29 cellular contexts compared by ENCODE assay signal in genomic region chr13:28488376-28489005, GRCh38. TPM values are rescaled to one million over a fixed set of nuclear protein-coding genes. Genes with fewer than 3 reads are reported as not detected.
A peak's percentile ranks its signal among the peaks of the same experiment; 100 is the strongest.
DNase-seq lines count a peak whose midpoint lies in the region; ATAC-seq and TF ChIP-seq lines count a peak whose summit lies in the region.
"Had no signal": no experiment of that assay in that cellular context is flagged by ENCODE, and none has a peak within 500 bp of the region (broad histone marks: within the 10 kb centered on the region; RNA-seq: fewer than 3 reads in every experiment).

No MANE protein-coding gene starts in this region.

- H3K36me3 ChIP-seq in adipocyte (ENCODE audit: control insufficient read depth, insufficient read depth, low read length, severe bottlenecking) (no peaks in the 10 kb centered on the region), mucosa of descending colon (ENCODE audit: low read depth) (no peaks in the 10 kb centered on the region), psoas muscle (ENCODE audit: insufficient read depth in 1 of 2, low read depth in 1 of 2) (no peaks in the 10 kb centered on the region)
- H3K36me3 ChIP-seq: MG63, prostate gland, thyroid gland had no signal

- no peak overlapping the region for H3K4me3 Mint-ChIP-seq in stimulated activated memory B cell treated with anti-CD40 and anti-IgM and Interleukin-4, amounts not matched to agents 10 μg/mL and 1 μg/mL and 100 μg/mL, for 72 hours
- H3K4me3 Mint-ChIP-seq: activated CD4-positive, alpha-beta T cell treated with anti-CD3 and anti-CD28 coated beads for 36 hours; activated naive CD4-positive, alpha-beta T cell treated with anti-CD3 and anti-CD28 coated beads, Interleukin-2, amount 10 ng/mL, durations not matched to agents 7 days and 5 days; activated T-cell treated with anti-CD3 and anti-CD28 coated beads, Interleukin-2, amount 50 U/mL, for 4 hours; dendritic cell treated with granulocyte-macrophage colony-stimulating factor and Interleukin-4, amounts not matched to agents 40 ng/mL and 50 ng/mL, for 4 days; IgD-negative memory B cell; immature natural killer cell; stimulated activated naive CD8-positive, alpha-beta T cell treated with anti-CD3 and anti-CD28 coated beads, Interleukin-15, Interleukin-2, amounts not matched to agents 100 ng/mL and 50 ng/mL, for 24 hours had no signal

- H3K27ac ChIP-seq in psoas muscle = no peak overlapping the region
- H3K27ac ChIP-seq: 22Rv1, prostate gland, thyroid gland had no signal

- H3K4me1 Mint-ChIP-seq in stimulated activated memory B cell treated with anti-CD40 and anti-IgM and Interleukin-4, amounts not matched to agents 10 μg/mL and 1 μg/mL and 100 μg/mL, for 72 hours = peaks cover 9% of the 10 kb centered on the region

- DNase-seq in NOMO-1 treated with DMSO at 0.1 percent for 48 hours (lab: John Stamatoyannopoulos, UW; ENCODE audit: unreplicated experiment) = peak; percentile 28
- DNase-seq in NOMO-1 treated with dmso at 0.1 percent for 144 hours (lab: John Stamatoyannopoulos, UW; ENCODE audit: unreplicated experiment) = no peak
- DNase-seq in KG1 (lab: John Stamatoyannopoulos, UW) = peak; percentile 19
- peak; percentile 37 for DNase-seq in adipocyte (ENCODE audit: low read depth)
- no peak for DNase-seq in mucosa of descending colon
- no peak for DNase-seq in effector CD8-positive, alpha-beta T cell (lab: John Stamatoyannopoulos, UW)
- no peak for DNase-seq in psoas muscle
- DNase-seq: activated CD4-positive, alpha-beta T cell treated with anti-CD3 and anti-CD28 coated beads for 36 hours; activated naive CD4-positive, alpha-beta T cell treated with anti-CD3 and anti-CD28 coated beads, Interleukin-2, amount 10 ng/mL, durations not matched to agents 7 days and 5 days; activated T-cell treated with anti-CD3 and anti-CD28 coated beads, Interleukin-2, amount 50 U/mL, for 4 hours; aorta; caudate nucleus; DMS79; GOT3; immature natural killer cell; MG63; NCI-H1694; NCI-H2171 treated with DMSO at 0.1 percent for 48 hours; NCI-H69; SHP77; stimulated activated CD4-positive, alpha-beta T cell treated with anti-CD3 and anti-CD28 coated beads, Interleukin-4, amount 100 ng/mL, for 1 hour; T-helper 1 cell; thyroid gland had no signal

- peaks cover 61% of the 10 kb centered on the region for H3K27me3 ChIP-seq in adipocyte (replicated peaks; ENCODE audit: control insufficient read depth, insufficient read depth, low read length)
- H3K27me3 ChIP-seq in psoas muscle (ENCODE audit: insufficient read depth in 3 of 3, low read length in 2 of 3) = peaks cover 0 to 22% (median 2%) of the 10 kb centered on the region in 3 donors

- H3K4me1 ChIP-seq in adipocyte (ENCODE audit: control insufficient read depth, insufficient read depth, low read length) (no peaks in the 10 kb centered on the region), mucosa of descending colon (ENCODE audit: low read depth) (no peaks in the 10 kb centered on the region), psoas muscle (no peaks in the 10 kb centered on the region)
- H3K4me1 ChIP-seq: prostate gland had no signal

- H3K4me3 ChIP-seq in adipocyte (ENCODE audit: low read length) = no peak overlapping the region
- H3K4me3 ChIP-seq in mucosa of descending colon = no peak overlapping the region
- H3K4me3 ChIP-seq in psoas muscle = no peak overlapping the region
- H3K4me3 ChIP-seq: MG63, prostate gland, thyroid gland had no signal

- TF ChIP-seq CTCF in mucosa of descending colon (IDR thresholded peaks at IDR 0.05) = no peak
- TF ChIP-seq CTCF in psoas muscle (IDR thresholded peaks at IDR 0.05) = no peak

- no peak overlapping the region for H3K27ac Mint-ChIP-seq in stimulated activated memory B cell treated with anti-CD40 and anti-IgM and Interleukin-4, amounts not matched to agents 10 μg/mL and 1 μg/mL and 100 μg/mL, for 72 hours
- H3K27ac Mint-ChIP-seq: activated CD4-positive, alpha-beta T cell treated with anti-CD3 and anti-CD28 coated beads for 36 hours; activated naive CD4-positive, alpha-beta T cell treated with anti-CD3 and anti-CD28 coated beads, Interleukin-2, amount 10 ng/mL, durations not matched to agents 7 days and 5 days; dendritic cell treated with granulocyte-macrophage colony-stimulating factor and Interleukin-4, amounts not matched to agents 40 ng/mL and 50 ng/mL, for 4 days; immature natural killer cell; stimulated activated naive CD8-positive, alpha-beta T cell treated with anti-CD3 and anti-CD28 coated beads, Interleukin-15, Interleukin-2, amounts not matched to agents 100 ng/mL and 50 ng/mL, for 24 hours had no signal

- WGBS in psoas muscle, 3 donors = 69 to 70% (median 70%) methylated on average over 9 of the region's 9 CpGs

- H3K9ac ChIP-seq in adipocyte (ENCODE audit: low read length) = no peak overlapping the region

- no peaks in the 10 kb centered on the region for H3K9me3 Mint-ChIP-seq in stimulated activated memory B cell treated with anti-CD40 and anti-IgM and Interleukin-4, amounts not matched to agents 10 μg/mL and 1 μg/mL and 100 μg/mL, for 72 hours
- H3K9me3 Mint-ChIP-seq: activated naive CD4-positive, alpha-beta T cell treated with anti-CD3 and anti-CD28 coated beads, Interleukin-2, amount 10 ng/mL, durations not matched to agents 7 days and 5 days; activated T-cell treated with anti-CD3 and anti-CD28 coated beads, Interleukin-2, amount 50 U/mL, for 4 hours; dendritic cell treated with granulocyte-macrophage colony-stimulating factor and Interleukin-4, amounts not matched to agents 40 ng/mL and 50 ng/mL, for 4 days; immature natural killer cell; stimulated activated naive CD8-positive, alpha-beta T cell treated with anti-CD3 and anti-CD28 coated beads, Interleukin-15, Interleukin-2, amounts not matched to agents 100 ng/mL and 50 ng/mL, for 24 hours had no signal

- ATAC-seq in stimulated activated memory B cell treated with anti-CD40 and anti-IgM and Interleukin-4, amounts not matched to agents 10 μg/mL and 1 μg/mL and 100 μg/mL, for 72 hours = peak; percentile 47
- ATAC-seq in mucosa of descending colon (no peak), psoas muscle (no peak)
- ATAC-seq: activated CD4-positive, alpha-beta T cell treated with anti-CD3 and anti-CD28 coated beads for 36 hours; activated T-cell treated with anti-CD3 and anti-CD28 coated beads, Interleukin-2, amount 50 U/mL, for 4 hours had no signal

- no peaks in the 10 kb centered on the region for H3K36me3 Mint-ChIP-seq in stimulated activated memory B cell treated with anti-CD40 and anti-IgM and Interleukin-4, amounts not matched to agents 10 μg/mL and 1 μg/mL and 100 μg/mL, for 72 hours
- H3K36me3 Mint-ChIP-seq: activated naive CD4-positive, alpha-beta T cell treated with anti-CD3 and anti-CD28 coated beads, Interleukin-2, amount 10 ng/mL, durations not matched to agents 7 days and 5 days; IgD-negative memory B cell; immature natural killer cell had no signal

- peaks cover 53% of the 10 kb centered on the region for H3K27me3 Mint-ChIP-seq in stimulated activated memory B cell treated with anti-CD40 and anti-IgM and Interleukin-4, amounts not matched to agents 10 μg/mL and 1 μg/mL and 100 μg/mL, for 72 hours

- no peaks in the 10 kb centered on the region for H3K9me3 ChIP-seq in adipocyte (ENCODE audit: control insufficient read depth, low read length)
- H3K9me3 ChIP-seq in mucosa of descending colon = no peaks in the 10 kb centered on the region
- H3K9me3 ChIP-seq in psoas muscle = no peaks in the 10 kb centered on the region
- H3K9me3 ChIP-seq: MG63, prostate gland, thyroid gland had no signal

- intact Hi-C loops in mucosa of descending colon (cut with DNase I, micrococcal nuclease) (no loop called here), psoas muscle (cut with DNase I) (no loop called here)

RNA-seq across cellular contexts. Expression of gene FLT1, which starts 6.4 kb away (rescaled TPM):
- total RNA-seq in mucosa of descending colon (1 to 10 TPM; 3.8 to 9.2 (median 4.0) TPM), psoas muscle (10 to 100 TPM; 15.6 to 38.6 (median 24.4) TPM)
- polyA plus RNA-seq in psoas muscle = 10 to 100 TPM in 2 of 3 donors, 1 to 10 TPM in 1; 9.0 to 11.2 (median 10.7) TPM
- polyA plus RNA-seq: immature natural killer cell had no signal

Comparison
In these comparisons a context has a peak if more than half of its experiments do, and no peak if none do; other contexts are left out.
1. DNase-seq: peak in NOMO-1 treated with DMSO at 0.1 percent for 48 hours (single experiment), KG1 (single experiment) and adipocyte (single experiment); none in NOMO-1 treated with dmso at 0.1 percent for 144 hours (single experiment), mucosa of descending colon (0 of 3), effector CD8-positive, alpha-beta T cell (single experiment) and psoas muscle (0 of 2).